In genomic region chr12:123938679-123939480, GRCh38 we compare ENCODE assay signal across 8 cellular contexts. TPM values are rescaled to one million over a fixed set of nuclear protein-coding genes. Genes with fewer than 3 reads are reported as not detected.
DNase-seq lines count a peak whose midpoint lies in the region; ATAC-seq and TF ChIP-seq lines count a peak whose summit lies in the region.

No MANE protein-coding gene starts in this region.

- intact Hi-C loops in left ventricle myocardium inferior (cut with micrococcal nuclease) (no loop called here), Right ventricle myocardium superior (cut with DNase I) (no loop called here)

- WGBS in upper lobe of left lung, 2 donors, result 86 to 90% methylated on average over 16 of the region's 16 CpGs

- H3F3A ChIP-seq in SU-DHL-6 (ENCODE audit: insufficient read depth), result no peaks in the 10 kb centered on the region

- ATAC-seq in Right ventricle myocardium superior (ENCODE audit: poor library complexity), result no peak
- no peak for ATAC-seq in upper lobe of left lung (ENCODE audit: low FRiP score in 2 of 2)
- ATAC-seq in GM21447 (IDR thresholded peaks at IDR 0.05; ENCODE audit: unreplicated experiment), result no peak
- no peak for ATAC-seq in HG02840 (IDR thresholded peaks at IDR 0.05; ENCODE audit: low FRiP score, unreplicated experiment)

- H4K20me1 ChIP-seq in SU-DHL-6 (ENCODE audit: low read depth, low read length), result no peaks in the 10 kb centered on the region

- H3K79me2 ChIP-seq in SU-DHL-6 (ENCODE audit: insufficient read depth, low read length), result no peaks in the 10 kb centered on the region

- no peak for TF ChIP-seq EP300 in upper lobe of left lung (IDR thresholded peaks at IDR 0.05)

- H3K36me3 ChIP-seq in left ventricle myocardium inferior (peaks cover 66% of the 10 kb centered on the region), SU-DHL-6 (ENCODE audit: low read length) (no peaks in the 10 kb centered on the region), upper lobe of left lung (peaks cover 0 to 65% (median 40%) of the 10 kb centered on the region in 4 donors)

- H3K4me2 ChIP-seq in SU-DHL-6 (ENCODE audit: low read depth, low read length, poor library complexity, severe bottlenecking), result no peak overlapping the region

- H3K4me3 ChIP-seq in left ventricle myocardium inferior (no peak overlapping the region), SU-DHL-6 (ENCODE audit: insufficient read depth, low read length, poor library complexity, severe bottlenecking) (no peak overlapping the region), foreskin fibroblast (ENCODE audit: low read depth in 1 of 2, low read length in 2 of 2) (no peak overlapping the region), upper lobe of left lung (no peak overlapping the region), coronary artery (no peak overlapping the region)

- DNase-seq in left ventricle myocardium inferior, result no peak
- no peak for DNase-seq in Right ventricle myocardium superior
- peak in 1 of 2 donors; percentile 25 for DNase-seq in foreskin fibroblast
- DNase-seq in upper lobe of left lung, result no peak
- no peak for DNase-seq in coronary artery (ENCODE audit: low spot score)

- H3K27ac ChIP-seq in left ventricle myocardium inferior (replicated peaks) (no peak overlapping the region), SU-DHL-6 (ENCODE audit: low read depth, low read length) (no peak overlapping the region), upper lobe of left lung (peak overlapping the region; percentile 29 to 64 (median 43)), coronary artery (no peak overlapping the region)

- H3K9me2 ChIP-seq in SU-DHL-6 (replicated peaks; ENCODE audit: insufficient read depth, low read length), result no peaks in the 10 kb centered on the region

- peak; percentile 38 for TF ChIP-seq CTCF in left ventricle myocardium inferior (IDR thresholded peaks at IDR 0.05; ENCODE audit: borderline replicate concordance)
- TF ChIP-seq CTCF in SU-DHL-6 (IDR thresholded peaks at IDR 0.05; ENCODE audit: insufficient read depth, low read length, poor library complexity, severe bottlenecking), result peak; percentile 20
- TF ChIP-seq CTCF in foreskin fibroblast (IDR thresholded peaks at IDR 0.05; ENCODE audit: low read depth, low read length), result peak; percentile 1
- peak in 2 of 6 experiments; percentile 12 to 13 for TF ChIP-seq CTCF in upper lobe of left lung (IDR thresholded peaks at IDR 0.05)
- TF ChIP-seq CTCF in coronary artery (IDR thresholded peaks at IDR 0.05), result no peak

- H3K27me3 ChIP-seq in left ventricle myocardium inferior (ENCODE audit: low read depth), result no peaks in the 10 kb centered on the region
- no peaks in the 10 kb centered on the region for H3K27me3 ChIP-seq in SU-DHL-6 (ENCODE audit: low read length)
- H3K27me3 ChIP-seq in upper lobe of left lung, result no peaks in the 10 kb centered on the region

- no peak overlapping the region for H2AFZ ChIP-seq in SU-DHL-6 (ENCODE audit: low read depth, low read length, severe bottlenecking)

- no peak overlapping the region for H3K9ac ChIP-seq in SU-DHL-6 (ENCODE audit: low read length)

- no peaks in the 10 kb centered on the region for H3K4me1 ChIP-seq in left ventricle myocardium inferior
- H3K4me1 ChIP-seq in upper lobe of left lung, result peaks cover 7 to 39% (median 26%) of the 10 kb centered on the region in 4 donors

- H3K9me3 ChIP-seq in left ventricle myocardium inferior (replicated peaks) (peaks cover 4% of the 10 kb centered on the region), SU-DHL-6 (ENCODE audit: insufficient read depth, low read length) (no peaks in the 10 kb centered on the region), upper lobe of left lung (no peaks in the 10 kb centered on the region)

- no peak for TF ChIP-seq POLR2A in upper lobe of left lung (IDR thresholded peaks at IDR 0.05)

RNA-seq across cellular contexts. Expression of gene CCDC92, which starts 33.8 kb away (rescaled TPM):
- total RNA-seq in left ventricle myocardium inferior (57.2 TPM), Right ventricle myocardium superior (54.0 TPM), upper lobe of left lung (10 to 100 TPM; 33.8 to 48.9 (median 43.7) TPM)

RNA-seq across cellular contexts. Expression of gene ZNF664, which starts 34.1 kb away (rescaled TPM):
- total RNA-seq in left ventricle myocardium inferior (80.7 TPM), Right ventricle myocardium superior (71.3 TPM), upper lobe of left lung (100 to 1,000 TPM in 2 of 6 donors, 10 to 100 TPM in 4; 49.1 to 112 (median 91.8) TPM)

Comparison
In these comparisons a context has a peak if more than half of its experiments do, and no peak if none do; other contexts are left out.
1. H3K27ac ChIP-seq: peak in upper lobe of left lung (4 of 4); none in left ventricle myocardium inferior (single experiment), SU-DHL-6 (single experiment) and coronary artery (0 of 2).